In genomic region chr2:44203542-44203941, GRCh38 we compare ENCODE assay signal across 25 cellular contexts.
"Had no signal": no experiment of that assay in that cellular context is flagged by ENCODE, and none has a peak within 500 bp of the region (broad histone marks: within the 10 kb centered on the region; RNA-seq: fewer than 3 reads in every experiment).

No MANE protein-coding gene starts in this region.

- H3K27me3 Mint-ChIP-seq: stimulated activated memory B cell treated with anti-CD40 and anti-IgM and Interleukin-4, amounts not matched to agents 10 μg/mL and 1 μg/mL and 100 μg/mL, for 72 hours had no signal

- H3K4me1 ChIP-seq: colonic mucosa, right lobe of liver had no signal

- H3K27me3 ChIP-seq: colonic mucosa, hepatocyte, neutrophil, right lobe of liver, stomach, transverse colon had no signal

- H3K36me3 ChIP-seq: colonic mucosa, thoracic aorta, transverse colon had no signal

- H3K9me3 Mint-ChIP-seq: nephron progenitor cell; stimulated activated memory B cell treated with anti-CD40 and anti-IgM and Interleukin-4, amounts not matched to agents 10 μg/mL and 1 μg/mL and 100 μg/mL, for 72 hours had no signal

- H3K4me3 ChIP-seq: colonic mucosa, hepatocyte, lung, psoas muscle, right lobe of liver, stomach, thoracic aorta, transverse colon had no signal

- H3K9me3 ChIP-seq: colonic mucosa, neutrophil, psoas muscle, right lobe of liver, stomach, thoracic aorta, transverse colon had no signal

- DNase-seq: colonic mucosa; dermis blood vessel endothelial cell; endodermal cell; erythroblast; foreskin melanocyte; head of caudate nucleus; kidney; left cardiac atrium; left ventricle myocardium superior; mesenchymal stem cell; midbrain; nephron progenitor cell; psoas muscle; retina; right lobe of liver; stimulated activated CD4-positive, alpha-beta T cell treated with anti-CD3 and anti-CD28 coated beads, Interleukin-4, amount 100 ng/mL, for 1 hour; stimulated activated CD8-positive, alpha-beta memory T cell treated with anti-CD3 and anti-CD28 coated beads, Interleukin-4, amount 100 ng/mL, for 48 hours; stomach; substantia nigra; transverse colon had no signal

- H3K27ac Mint-ChIP-seq: endodermal cell; nephron progenitor cell; stimulated activated memory B cell treated with anti-CD40 and anti-IgM and Interleukin-4, amounts not matched to agents 10 μg/mL and 1 μg/mL and 100 μg/mL, for 72 hours had no signal

- ATAC-seq: left cardiac atrium; left ventricle myocardium superior; psoas muscle; right lobe of liver; stimulated activated memory B cell treated with anti-CD40 and anti-IgM and Interleukin-4, amounts not matched to agents 10 μg/mL and 1 μg/mL and 100 μg/mL, for 72 hours had no signal

- H3K4me3 Mint-ChIP-seq: endodermal cell; nephron progenitor cell; stimulated activated memory B cell treated with anti-CD40 and anti-IgM and Interleukin-4, amounts not matched to agents 10 μg/mL and 1 μg/mL and 100 μg/mL, for 72 hours had no signal

- H3K27ac ChIP-seq: colonic mucosa, hepatocyte, neutrophil, psoas muscle, right lobe of liver, stomach, thoracic aorta, transverse colon had no signal
